In the genomic region with DNA sequence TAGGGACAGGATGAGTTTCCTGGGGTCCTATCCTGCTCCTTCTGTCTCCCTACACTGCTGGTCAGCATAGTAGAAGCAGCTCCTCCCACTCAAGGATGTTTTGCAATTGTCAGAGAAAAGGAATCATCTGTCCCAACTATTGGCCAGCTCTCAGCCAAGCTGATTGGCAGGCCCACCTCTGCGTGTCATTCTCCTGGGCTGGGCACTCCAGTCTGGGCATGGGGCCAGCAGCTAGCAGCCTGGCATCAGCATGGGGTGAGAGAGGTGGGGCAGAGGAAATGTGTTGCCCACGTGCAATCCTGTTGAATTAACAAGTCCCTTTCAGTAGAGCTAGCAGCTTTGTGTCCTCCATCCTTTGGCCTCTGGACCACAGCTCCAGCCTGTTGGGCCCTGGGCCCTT, we compare ENCODE assay signal across 9 cellular contexts. TPM values are rescaled to one million over a fixed set of nuclear protein-coding genes. Genes with fewer than 3 reads are reported as not detected.
A peak's percentile ranks its signal among the peaks of the same experiment; 100 is the strongest.
DNase-seq lines count a peak whose midpoint lies in the region; ATAC-seq, FAIRE-seq and TF ChIP-seq lines count a peak whose summit lies in the region.
"Had no signal": no experiment of that assay in that cellular context is flagged by ENCODE, and none has a peak within 500 bp of the region (broad histone marks: within the 10 kb centered on the region; RNA-seq: fewer than 3 reads in every experiment).

No MANE protein-coding gene starts in this region.

- no peaks in the 10 kb centered on the region for H3K36me3 ChIP-seq in GM23248 (ENCODE audit: low read depth)

- H3K9ac ChIP-seq in GM23248 = no peak overlapping the region

- no peaks in the 10 kb centered on the region for H3K9me2 ChIP-seq in GM23248 (ENCODE audit: insufficient read depth)

- ATAC-seq in HG03460 (IDR thresholded peaks at IDR 0.05; ENCODE audit: unreplicated experiment) (no peak), GM18873 (IDR thresholded peaks at IDR 0.05; ENCODE audit: low FRiP score, unreplicated experiment) (no peak)

- FAIRE-seq in GM19239 (lab: Jason Lieb, UNC) = no peak

- H3K4me2 ChIP-seq in GM23248 (ENCODE audit: unreplicated experiment) = no peak overlapping the region

- DNase-seq in GM23248 = peak; percentile 47
- peak; percentile 21 for DNase-seq in NCI-H2227 treated with DMSO at 0.1 percent for 48 hours (lab: John Stamatoyannopoulos, UW)
- DNase-seq in epithelial cell of esophagus (ENCODE audit: low read depth) = peak; percentile 96
- peak; percentile 34 for DNase-seq in pons (ENCODE audit: low spot score)
- no peak for DNase-seq in GM19239 (ENCODE audit: insufficient read length, low spot score)
- DNase-seq in ecto neural progenitor cell (ENCODE audit: low spot score) = no peak

- H3F3A ChIP-seq in GM23248 (ENCODE audit: insufficient read depth) = no peaks in the 10 kb centered on the region

- in situ Hi-C loops in GM23248 (cut with MboI) = no loop called here

- H4K20me1 ChIP-seq in GM23248 (ENCODE audit: insufficient read depth) = no peaks in the 10 kb centered on the region

- H2AFZ ChIP-seq in GM23248 = no peak overlapping the region

- H3K9me3 ChIP-seq in GM23248 (ENCODE audit: low read depth) = no peaks in the 10 kb centered on the region

- WGBS in GM23248 (ENCODE audit: low coverage in 1 of 2, low lambda C conversion rate in 2 of 2, missing lambda C conversion rate in 2 of 2), 2 experiments = 0% methylated on average over 2 of the region's 2 CpGs

- H3K27me3 ChIP-seq in GM23248 (replicated peaks; ENCODE audit: insufficient read depth) = peaks cover 17% of the 10 kb centered on the region

- no peak overlapping the region for H3K4me3 ChIP-seq in GM23248
- H3K4me3 ChIP-seq in epithelial cell of esophagus (ENCODE audit: low read length) = no peak overlapping the region

- no peak overlapping the region for H3K27ac ChIP-seq in GM23248

- TF ChIP-seq CTCF in epithelial cell of esophagus (IDR thresholded peaks at IDR 0.05; ENCODE audit: insufficient read depth, low read depth, low read length, missing control alignments) = no peak

- no peaks in the 10 kb centered on the region for H3K79me2 ChIP-seq in GM23248 (ENCODE audit: insufficient read depth)

- H3K4me1 ChIP-seq in GM23248 (ENCODE audit: insufficient read depth) = no peaks in the 10 kb centered on the region

RNA-seq across cellular contexts. Expression of a gene that starts 14.1 kb away (rescaled TPM):
- total RNA-seq in GM23248 (2014; rRNA removed; shearing (Covaris generic)) = not detected in 2 replicates
- polyA plus RNA-seq in GM23248 (2016; fragmentation: Nextera tagmentation; extraction: Ambion mirVana) = not detected in 2 replicates
- polyA plus RNA-seq: IgD-negative memory B cell had no signal

Comparison
In these comparisons a context has a peak if more than half of its experiments do, and no peak if none do; other contexts are left out.
1. DNase-seq: peak in GM23248 (single experiment), NCI-H2227 treated with DMSO at 0.1 percent for 48 hours (single experiment), epithelial cell of esophagus (single experiment) and pons (single experiment); none in GM19239 (single experiment) and ecto neural progenitor cell (single experiment).